Comparison of ENCODE assay signal across 10 cellular contexts in genomic region chr1:35886606-35887431, GRCh38. TPM values are rescaled to one million over a fixed set of nuclear protein-coding genes. Genes with fewer than 3 reads are reported as not detected.
DNase-seq lines count a peak whose midpoint lies in the region; TF ChIP-seq lines count a peak whose summit lies in the region.
"Had no signal": no experiment of that assay in that cellular context is flagged by ENCODE, and none has a peak within 500 bp of the region (broad histone marks: within the 10 kb centered on the region; RNA-seq: fewer than 3 reads in every experiment).

No MANE protein-coding gene starts in this region.

- intact Hi-C loops in cardiac septum (cut with DNase I) (no loop called here), OCI-LY7 (cut with micrococcal nuclease; ENCODE audit: unreplicated experiment) (no loop called here), stomach (cut with DNase I; ENCODE audit: low total_unique reads) (no loop called here)

- H3K4me3 ChIP-seq in cardiac muscle cell (no peak overlapping the region), OCI-LY7 (ENCODE audit: low read depth, low read length, poor library complexity, severe bottlenecking) (peak overlapping the region; percentile 27), stomach (no peak overlapping the region)

- no peak for TF ChIP-seq EP300 in stomach (IDR thresholded peaks at IDR 0.05)

- TF ChIP-seq POLR2A in stomach (IDR thresholded peaks at IDR 0.05): no peak

- H3K9me2 ChIP-seq in OCI-LY7 (ENCODE audit: insufficient read depth, low read length): no peaks in the 10 kb centered on the region

- H4K20me1 ChIP-seq in OCI-LY7 (ENCODE audit: insufficient read depth, low read length): no peaks in the 10 kb centered on the region

- 18 to 26% (median 23%) methylated on average over 3 of the region's 3 CpGs for WGBS in stomach, 5 donors

- H3K36me3 ChIP-seq in cardiac muscle cell (peaks cover 8% of the 10 kb centered on the region), OCI-LY7 (ENCODE audit: insufficient read depth, low read length) (peaks cover 14% of the 10 kb centered on the region), stomach (peaks cover 15 to 41% (median 37%) of the 10 kb centered on the region in 4 donors)

- peak overlapping the region; percentile 73 for H3K4me2 ChIP-seq in OCI-LY7 (ENCODE audit: low read length)

- no peak for TF ChIP-seq CTCF in cardiac muscle cell (IDR thresholded peaks at IDR 0.05; ENCODE audit: low read depth, low read length)
- TF ChIP-seq CTCF in OCI-LY7 (conservative IDR thresholded peaks at IDR 0.05; ENCODE audit: low read length): no peak
- no peak for TF ChIP-seq CTCF in stomach (IDR thresholded peaks at IDR 0.05)

- H3K27ac ChIP-seq in cardiac muscle cell (peak overlapping the region; percentile 71), OCI-LY7 (ENCODE audit: low read depth, low read length, poor library complexity, severe bottlenecking) (peak overlapping the region; percentile 61), stomach (peak overlapping the region; percentile 18 to 73 (median 37))
- H3K27ac ChIP-seq: foreskin keratinocyte had no signal

- H3K4me1 ChIP-seq in cardiac muscle cell (ENCODE audit: low read depth) (peaks cover 40% of the 10 kb centered on the region), OCI-LY7 (ENCODE audit: insufficient read depth, low read length, poor library complexity, severe bottlenecking) (peaks cover 43% of the 10 kb centered on the region), stomach (peaks cover 29 to 62% (median 52%) of the 10 kb centered on the region in 4 donors)
- H3K4me1 ChIP-seq: foreskin keratinocyte had no signal

- POLR2A ChIA-PET in OCI-LY7 (lab: Charles Lee): interaction anchor here (0.5 to 1.1 kb wide), 4 partner anchors 13 to 193 kb away, joined by 3 to 5 read pairs (median 4); no protein-coding TSS in a partner anchor

- H3K9me3 ChIP-seq in cardiac muscle cell (ENCODE audit: low read depth): no peaks in the 10 kb centered on the region
- no peaks in the 10 kb centered on the region for H3K9me3 ChIP-seq in OCI-LY7 (ENCODE audit: low read length)
- H3K9me3 ChIP-seq in stomach: no peaks in the 10 kb centered on the region

- BruUV-seq in OCI-LY7 (replicated peaks; lab: Mats Ljungman, UMichigan): no TSS peak

- H3K79me2 ChIP-seq in OCI-LY7 (ENCODE audit: insufficient read depth, low read depth, low read length): peaks cover 37% of the 10 kb centered on the region; the same call in 1 of the 2 replicates

- H3K27me3 ChIP-seq in cardiac muscle cell: no peaks in the 10 kb centered on the region
- H3K27me3 ChIP-seq in stomach: no peaks in the 10 kb centered on the region

- DNase-seq in cardiac muscle cell (ENCODE audit: low read depth in 1 of 2, low spot score in 1 of 2) (peak; percentile 15 to 38), cardiac septum (ENCODE audit: low spot score) (no peak), OCI-LY7 (ENCODE audit: low spot score) (peak; percentile 60), germinal center (ENCODE audit: low spot score) (peak; percentile 30), stomach (no peak), middle frontal gyrus (ENCODE audit: extremely low spot score, low spot score) (no peak), activated gamma-delta T cell treated with Interleukin-2 at 50 U/mL for 16 hours (no peak)
- DNase-seq in activated CD4-positive, alpha-beta T cell treated with anti-CD3 and anti-CD28 coated beads, Interleukin-2, amount 50 U/mL, for 48 hours: no peak
- DNase-seq: NCI-H187 had no signal

- CTCF ChIA-PET in OCI-LY7 (lab: Charles Lee; ENCODE audit: unreplicated experiment): interaction anchor here (0.6 kb wide), 1 partner anchor 26 kb away, joined by 3 read pairs; no protein-coding TSS in a partner anchor

- no peak overlapping the region; the same call in 1 of the 2 replicates for H2AFZ ChIP-seq in OCI-LY7 (ENCODE audit: low read length)

RNA-seq across cellular contexts. Expression of gene AGO1, which starts 3.8 kb away (rescaled TPM):
- total RNA-seq in cardiac muscle cell (18.9 and 19.1 TPM in 2 replicates), cardiac septum (21.1 TPM), OCI-LY7 (2022) (20.6 and 20.9 TPM in 2 replicates), stomach (10 to 100 TPM in 4 of 5 donors, 1 to 10 TPM in 1; 8.0 to 20.3 (median 12.3) TPM)
- polyA plus RNA-seq in cardiac muscle cell (9.6 and 10.1 TPM in 2 replicates), stomach (1 to 10 TPM; 2.2 to 3.7 (median 3.4) TPM)
- total RNA-seq in OCI-LY7 (2014; rRNA removed; shearing (Covaris generic)): 5.8 and 8.1 TPM in 2 replicates

RNA-seq across cellular contexts. Expression of gene AGO3, which starts 44.1 kb away (rescaled TPM):
- total RNA-seq in cardiac muscle cell (17.2 and 30.3 TPM in 2 replicates), cardiac septum (17.5 TPM), OCI-LY7 (2022) (38.4 and 42.0 TPM in 2 replicates), stomach (10 to 100 TPM; 11.9 to 33.8 (median 13.9) TPM)
- polyA plus RNA-seq in cardiac muscle cell (10.7 and 20.8 TPM in 2 replicates), stomach (1 to 10 TPM; 1.9 to 2.3 (median 2.2) TPM)
- total RNA-seq in OCI-LY7 (2014; rRNA removed; shearing (Covaris generic)): 22.5 and 25.1 TPM in 2 replicates

Comparison
In these comparisons a context has a peak if more than half of its experiments do, and no peak if none do; other contexts are left out.
1. DNase-seq: peak in cardiac muscle cell (2 of 2), OCI-LY7 (single experiment) and germinal center (single experiment); none in cardiac septum (single experiment), stomach (single experiment), middle frontal gyrus (single experiment), activated gamma-delta T cell treated with Interleukin-2 at 50 U/mL for 16 hours (single experiment) and activated CD4-positive, alpha-beta T cell treated with anti-CD3 and anti-CD28 coated beads, Interleukin-2, amount 50 U/mL, for 48 hours (0 of 2).
2. Peak in every context shown above with its lines, with median percentiles within 50 percentile points of each other: H3K27ac ChIP-seq.